Comparison of ENCODE assay signal across 9 cellular contexts in the genomic region with DNA sequence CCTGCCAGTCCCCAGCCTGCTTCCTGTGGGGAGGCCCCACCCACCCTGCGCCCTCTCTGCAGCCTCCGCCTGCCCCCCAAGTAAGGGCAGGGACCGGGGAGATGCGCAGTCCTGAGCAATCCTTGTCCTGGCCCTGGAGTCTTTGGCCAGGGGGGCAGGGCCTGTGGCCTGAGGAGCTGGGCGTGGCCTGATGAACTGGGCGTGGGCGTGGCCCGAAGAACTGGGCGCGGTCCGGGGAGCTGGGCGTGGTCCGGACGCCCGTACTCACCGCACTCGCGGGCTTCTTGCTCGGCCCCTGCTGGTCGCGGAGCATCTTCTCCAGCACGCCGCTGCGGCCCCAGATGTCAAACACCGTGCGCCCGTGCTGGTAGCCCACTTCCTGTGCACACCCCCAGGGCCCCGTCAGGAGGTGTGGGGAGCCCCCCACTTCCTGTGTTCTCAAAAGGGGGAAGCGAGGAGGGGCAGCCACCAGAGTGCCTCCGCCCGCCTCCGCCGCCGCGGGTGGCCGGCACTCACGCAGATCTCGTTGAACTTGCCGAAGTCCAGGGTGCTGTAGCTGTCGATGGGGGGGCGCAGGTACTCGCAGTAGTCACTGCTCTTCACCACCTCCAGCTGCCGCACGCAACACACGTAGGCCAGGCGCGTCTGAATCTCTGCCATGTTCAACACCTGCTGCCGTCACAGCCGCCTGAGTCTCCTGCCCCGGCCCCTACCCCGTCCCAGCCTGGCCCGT. TPM values are rescaled to one million over a fixed set of nuclear protein-coding genes. Genes with fewer than 3 reads are reported as not detected.
DNase-seq lines count a peak whose midpoint lies in the region; ATAC-seq lines count a peak whose summit lies in the region.
"Had no signal": no experiment of that assay in that cellular context is flagged by ENCODE, and none has a peak within 500 bp of the region (broad histone marks: within the 10 kb centered on the region; RNA-seq: fewer than 3 reads in every experiment).

No MANE protein-coding gene starts in this region.

- POLR2A ChIA-PET in activated CD8-positive, alpha-beta T cell treated with anti-CD3 and anti-CD28 coated beads, Interleukin-2, amount 10 ng/mL, durations not matched to agents 7 days and 5 days (lab: Charles Lee): interaction anchor here (1.0 kb wide), 1 partner anchor 12 kb away, joined by 3 read pairs; no protein-coding TSS in a partner anchor

- CTCF ChIA-PET in activated CD8-positive, alpha-beta T cell treated with anti-CD3 and anti-CD28 coated beads, Interleukin-2, amount 10 ng/mL, durations not matched to agents 7 days and 5 days (lab: Charles Lee): interaction anchor here (1.0 to 2.2 kb wide), 3 partner anchors 16 to 39 kb away, joined by 4 to 6 read pairs (median 6); a partner anchor contains a TSS

- peaks cover 34% of the 10 kb centered on the region for H3K4me1 Mint-ChIP-seq in activated CD8-positive, alpha-beta T cell treated with anti-CD3 and anti-CD28 coated beads, Interleukin-2, amount 10 ng/mL, durations not matched to agents 7 days and 5 days (ENCODE audit: low read depth)

- no peaks in the 10 kb centered on the region for H3K9me3 Mint-ChIP-seq in activated CD8-positive, alpha-beta T cell treated with anti-CD3 and anti-CD28 coated beads, Interleukin-2, amount 10 ng/mL, durations not matched to agents 7 days and 5 days (ENCODE audit: insufficient read depth)

- peak; percentile 96 for DNase-seq in activated CD8-positive, alpha-beta T cell treated with anti-CD3 and anti-CD28 coated beads, Interleukin-2, amount 10 ng/mL, durations not matched to agents 7 days and 5 days
- peak; percentile 33 for DNase-seq in fibroblast of the conjunctiva (ENCODE audit: low read depth)
- DNase-seq in stimulated activated CD4-positive, alpha-beta T cell treated with anti-CD3 and anti-CD28 coated beads, Interleukin-1b, Interleukin-23, amount 100 ng/mL, for 48 hours: peak; percentile 84
- DNase-seq in HT-29 (ENCODE audit: low spot score): no peak
- DNase-seq in HPDE6-E6E7 (ENCODE audit: extremely low spot score): no peak

- H3K27me3 Mint-ChIP-seq in activated CD8-positive, alpha-beta T cell treated with anti-CD3 and anti-CD28 coated beads, Interleukin-2, amount 10 ng/mL, durations not matched to agents 7 days and 5 days (ENCODE audit: low read depth): peaks cover under 1% of the 10 kb centered on the region

- peak; percentile 41 for ATAC-seq in GM18867 (IDR thresholded peaks at IDR 0.05; ENCODE audit: unreplicated experiment)
- ATAC-seq in HG03520 (IDR thresholded peaks at IDR 0.05; ENCODE audit: unreplicated experiment): peak; percentile 58
- peak; percentile 75 for ATAC-seq in activated CD8-positive, alpha-beta T cell treated with anti-CD3 and anti-CD28 coated beads, Interleukin-2, amount 10 ng/mL, durations not matched to agents 7 days and 5 days
- ATAC-seq in HG02885 (IDR thresholded peaks at IDR 0.05; ENCODE audit: poor library complexity, unreplicated experiment): no peak

- H3K36me3 Mint-ChIP-seq in activated CD8-positive, alpha-beta T cell treated with anti-CD3 and anti-CD28 coated beads, Interleukin-2, amount 10 ng/mL, durations not matched to agents 7 days and 5 days (ENCODE audit: low read depth): peaks cover 4% of the 10 kb centered on the region

- H3K27ac Mint-ChIP-seq in activated CD8-positive, alpha-beta T cell treated with anti-CD3 and anti-CD28 coated beads, Interleukin-2, amount 10 ng/mL, durations not matched to agents 7 days and 5 days: peak overlapping the region; percentile 97

- H3K4me3 Mint-ChIP-seq in activated CD8-positive, alpha-beta T cell treated with anti-CD3 and anti-CD28 coated beads, Interleukin-2, amount 10 ng/mL, durations not matched to agents 7 days and 5 days: peak overlapping the region; percentile 66

RNA-seq across cellular contexts. Expression of a gene that starts 2.7 kb away (rescaled TPM):
- total RNA-seq in activated CD8-positive, alpha-beta T cell treated with anti-CD3 and anti-CD28 coated beads, Interleukin-2, amount 10 ng/mL, durations not matched to agents 7 days and 5 days: 10 to 100 TPM; 55.0 to 59.0 TPM
- total RNA-seq in HT-29 (2014; rRNA removed; shearing (Covaris generic)): 74.4 and 77.7 TPM in 2 replicates

RNA-seq across cellular contexts. Expression of a gene that starts 20.7 kb away (rescaled TPM):
- total RNA-seq in activated CD8-positive, alpha-beta T cell treated with anti-CD3 and anti-CD28 coated beads, Interleukin-2, amount 10 ng/mL, durations not matched to agents 7 days and 5 days: not detected
- total RNA-seq in HT-29 (2014; rRNA removed; shearing (Covaris generic)): 0.76 and 1.3 TPM in 2 replicates
- total RNA-seq: skeletal muscle tissue had no signal

RNA-seq across cellular contexts. Expression of a gene that starts 38.6 kb away (rescaled TPM):
- total RNA-seq in activated CD8-positive, alpha-beta T cell treated with anti-CD3 and anti-CD28 coated beads, Interleukin-2, amount 10 ng/mL, durations not matched to agents 7 days and 5 days: under 1 TPM; 0.52 to 0.58 TPM
- 1.5 and 3.7 TPM in 2 replicates for total RNA-seq in HT-29 (2014; rRNA removed; shearing (Covaris generic))

RNA-seq across cellular contexts. Expression of a gene that starts 38.9 kb away (rescaled TPM):
- total RNA-seq in activated CD8-positive, alpha-beta T cell treated with anti-CD3 and anti-CD28 coated beads, Interleukin-2, amount 10 ng/mL, durations not matched to agents 7 days and 5 days: 10 to 100 TPM in 1 of 2 experiments, 1 to 10 TPM in 1; 10.0 to 10.9 TPM
- total RNA-seq in HT-29 (2014; rRNA removed; shearing (Covaris generic)): 7.6 and 14.1 TPM in 2 replicates

Comparison
In these comparisons a context has a peak if more than half of its experiments do, and no peak if none do; other contexts are left out.
1. DNase-seq: peak in activated CD8-positive, alpha-beta T cell treated with anti-CD3 and anti-CD28 coated beads, Interleukin-2, amount 10 ng/mL, durations not matched to agents 7 days and 5 days (single experiment), fibroblast of the conjunctiva (single experiment) and stimulated activated CD4-positive, alpha-beta T cell treated with anti-CD3 and anti-CD28 coated beads, Interleukin-1b, Interleukin-23, amount 100 ng/mL, for 48 hours (single experiment); none in HT-29 (single experiment) and HPDE6-E6E7 (single experiment).